12 cellular contexts compared by ENCODE assay signal in the genomic region with DNA sequence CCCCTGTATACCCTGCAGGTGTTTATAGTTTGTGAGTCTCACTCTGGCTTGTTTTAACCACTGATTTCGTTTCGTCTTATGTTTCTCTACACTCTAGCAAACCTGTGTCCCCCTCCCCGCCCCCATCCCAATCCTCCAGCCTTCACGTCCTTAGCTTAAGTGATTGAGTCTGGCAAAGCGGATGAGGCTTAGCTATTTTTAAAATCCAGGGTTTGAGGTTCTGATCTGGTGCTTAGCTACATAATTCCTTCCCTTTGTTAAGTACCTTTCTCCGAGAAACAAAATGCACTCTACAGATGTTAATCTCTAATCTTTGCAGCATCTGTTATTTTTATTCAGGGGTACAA. TPM values are rescaled to one million over a fixed set of nuclear protein-coding genes. Genes with fewer than 3 reads are reported as not detected.
DNase-seq lines count a peak whose midpoint lies in the region; ATAC-seq and TF ChIP-seq lines count a peak whose summit lies in the region.
"Had no signal": no experiment of that assay in that cellular context is flagged by ENCODE, and none has a peak within 500 bp of the region (broad histone marks: within the 10 kb centered on the region; RNA-seq: fewer than 3 reads in every experiment).

No MANE protein-coding gene starts in this region.

- no peak overlapping the region for H2BK12ac ChIP-seq in trophoblast cell (ENCODE audit: low read length)

- peaks cover 14% of the 10 kb centered on the region for H3K4me1 Mint-ChIP-seq in T-helper 1 cell treated with Interleukin-12 subunit alpha and Interleukin-12 subunit beta and Interleukin-4 antibody, amounts not matched to agents 30 μg/mL and 1 μg/mL, for 36 hours (ENCODE audit: low read depth)

- WGBS in trophoblast cell (ENCODE audit: extremely low coverage, insufficient coverage, insufficient read length) = no CpG with 5 or more reads among the region's 6 CpGs

- no peaks in the 10 kb centered on the region for H3K9me3 Mint-ChIP-seq in T-helper 1 cell treated with Interleukin-12 subunit alpha and Interleukin-12 subunit beta and Interleukin-4 antibody, amounts not matched to agents 30 μg/mL and 1 μg/mL, for 36 hours

- DNase-seq in T-helper 1 cell = no peak
- DNase-seq in choroid plexus epithelial cell (ENCODE audit: low read depth) = no peak
- DNase-seq in trophoblast cell = no peak
- DNase-seq in inferior parietal cortex (ENCODE audit: extremely low spot score) = no peak
- DNase-seq in activated naive CD4-positive, alpha-beta T cell treated with anti-CD3 and anti-CD28 coated beads, Interleukin-2, amount 50 U/mL, for 16 hours = no peak
- DNase-seq: GDM1, NCI-H510A, sigmoid colon, T-helper 9 cell had no signal

- peak overlapping the region; percentile 36 for H3K27ac ChIP-seq in trophoblast cell (ENCODE audit: low read depth, low read length)
- H3K27ac ChIP-seq: sigmoid colon had no signal

- H3K36me3 ChIP-seq in Loucy (ENCODE audit: insufficient read depth, low read length) = no peaks in the 10 kb centered on the region
- peaks cover 0 to 2% of the 10 kb centered on the region in 2 experiments for H3K36me3 ChIP-seq in trophoblast cell (ENCODE audit: control insufficient read depth in 1 of 2, insufficient read depth in 2 of 2, low read length in 2 of 2)
- H3K36me3 ChIP-seq: sigmoid colon had no signal

- no peaks in the 10 kb centered on the region for H3K9me2 ChIP-seq in Loucy (replicated peaks; ENCODE audit: low read depth, low read length)

- H2AK5ac ChIP-seq in trophoblast cell (ENCODE audit: low read length) = no peak overlapping the region

- H4K91ac ChIP-seq in trophoblast cell (ENCODE audit: low read depth, low read length) = no peak overlapping the region

- H3K79me2 ChIP-seq in Loucy (ENCODE audit: insufficient read depth, low read length) (no peaks in the 10 kb centered on the region), trophoblast cell (ENCODE audit: control insufficient read depth, insufficient read depth, low read length, poor library complexity) (peaks cover 16% of the 10 kb centered on the region)

- no peak overlapping the region for H3K18ac ChIP-seq in trophoblast cell (ENCODE audit: low read length)

- no peak overlapping the region for H2BK5ac ChIP-seq in trophoblast cell (ENCODE audit: low read depth, low read length, poor library complexity)

- H3K27me3 ChIP-seq in Loucy (ENCODE audit: insufficient read depth, low read length, poor library complexity, severe bottlenecking) = no peaks in the 10 kb centered on the region
- H3K27me3 ChIP-seq in trophoblast cell (ENCODE audit: insufficient read depth, low read length) = no peaks in the 10 kb centered on the region
- H3K27me3 ChIP-seq: sigmoid colon had no signal

- H4K20me1 ChIP-seq in Loucy (ENCODE audit: insufficient read depth, low read length, poor library complexity, severe bottlenecking) = no peaks in the 10 kb centered on the region

- no peak overlapping the region for H3K9ac ChIP-seq in Loucy (ENCODE audit: low read depth, low read length, poor library complexity, severe bottlenecking)
- no peak overlapping the region for H3K9ac ChIP-seq in trophoblast cell (ENCODE audit: low read length)

- H2BK120ac ChIP-seq in trophoblast cell (ENCODE audit: insufficient read depth, low read length, poor library complexity) = no peak overlapping the region

- H3K9me3 ChIP-seq in Loucy (ENCODE audit: insufficient read depth, low read depth, low read length) = no peaks in the 10 kb centered on the region
- no peaks in the 10 kb centered on the region for H3K9me3 ChIP-seq in trophoblast cell (ENCODE audit: insufficient read depth, low read depth, low read length)
- H3K9me3 ChIP-seq: sigmoid colon had no signal

- H3K4me3 Mint-ChIP-seq in T-helper 1 cell treated with Interleukin-12 subunit alpha and Interleukin-12 subunit beta and Interleukin-4 antibody, amounts not matched to agents 30 μg/mL and 1 μg/mL, for 36 hours = peak overlapping the region; percentile 16

- H3K36me3 Mint-ChIP-seq in T-helper 1 cell treated with Interleukin-12 subunit alpha and Interleukin-12 subunit beta and Interleukin-4 antibody, amounts not matched to agents 30 μg/mL and 1 μg/mL, for 36 hours (ENCODE audit: low read depth) = no peaks in the 10 kb centered on the region

- H2AFZ ChIP-seq in Loucy (ENCODE audit: low read length) (peak overlapping the region; percentile 32), trophoblast cell (ENCODE audit: insufficient read depth, low read length, poor library complexity) (no peak overlapping the region)

- no peak overlapping the region for H3K23ac ChIP-seq in trophoblast cell (ENCODE audit: low read length)

- no peak overlapping the region for H4K12ac ChIP-seq in trophoblast cell (ENCODE audit: low read depth, low read length)

- H3K4me1 ChIP-seq in Loucy (ENCODE audit: insufficient read depth, low read length, poor library complexity, severe bottlenecking) = peaks cover 12% of the 10 kb centered on the region
- peaks cover 24 to 31% of the 10 kb centered on the region in 2 experiments for H3K4me1 ChIP-seq in trophoblast cell (ENCODE audit: control insufficient read depth in 1 of 2, insufficient read depth in 2 of 2, low read length in 2 of 2)

- H4K8ac ChIP-seq in trophoblast cell (ENCODE audit: low read depth, low read length) = no peak overlapping the region

- H3K4me3 ChIP-seq in Loucy (ENCODE audit: low read length, poor library complexity, severe bottlenecking) (peak overlapping the region; percentile 53), choroid plexus epithelial cell (ENCODE audit: low read depth, low read length) (peak overlapping the region; percentile 23), trophoblast cell (ENCODE audit: low read depth, low read length) (no peak overlapping the region)
- H3K4me3 ChIP-seq: sigmoid colon had no signal

- peaks cover 52% of the 10 kb centered on the region for H3K27me3 Mint-ChIP-seq in T-helper 1 cell treated with Interleukin-12 subunit alpha and Interleukin-12 subunit beta and Interleukin-4 antibody, amounts not matched to agents 30 μg/mL and 1 μg/mL, for 36 hours (ENCODE audit: low read depth)

- no peaks in the 10 kb centered on the region for H3F3A ChIP-seq in Loucy (ENCODE audit: low read depth)

- no peak overlapping the region for H3K27ac Mint-ChIP-seq in T-helper 1 cell treated with Interleukin-12 subunit alpha and Interleukin-12 subunit beta and Interleukin-4 antibody, amounts not matched to agents 30 μg/mL and 1 μg/mL, for 36 hours

- H3K79me1 ChIP-seq in trophoblast cell (ENCODE audit: low read length) = peaks cover 3% of the 10 kb centered on the region

- no peak for ATAC-seq in HG03135 (IDR thresholded peaks at IDR 0.05; ENCODE audit: unreplicated experiment)

- TF ChIP-seq CTCF in Loucy (conservative IDR thresholded peaks at IDR 0.05; ENCODE audit: low read length) (no peak), choroid plexus epithelial cell (conservative IDR thresholded peaks at IDR 0.05; ENCODE audit: low read depth, low read length) (no peak)

- no peak overlapping the region for H3K4ac ChIP-seq in trophoblast cell (ENCODE audit: low read depth, low read length)

- peak overlapping the region; percentile 64 for H3K4me2 ChIP-seq in Loucy (ENCODE audit: low read depth, low read length, poor library complexity, severe bottlenecking)
- peak overlapping the region; percentile 59 for H3K4me2 ChIP-seq in trophoblast cell (ENCODE audit: low read length)

- no peak overlapping the region for H3K14ac ChIP-seq in trophoblast cell (ENCODE audit: low read length)

RNA-seq across cellular contexts. Expression of a gene that starts 7.8 kb away (rescaled TPM):
- 17.8 and 18.9 TPM in 2 replicates for polyA plus RNA-seq in trophoblast cell (2013)
